ENCODE assay signal across 1 cellular context in the genomic region with DNA sequence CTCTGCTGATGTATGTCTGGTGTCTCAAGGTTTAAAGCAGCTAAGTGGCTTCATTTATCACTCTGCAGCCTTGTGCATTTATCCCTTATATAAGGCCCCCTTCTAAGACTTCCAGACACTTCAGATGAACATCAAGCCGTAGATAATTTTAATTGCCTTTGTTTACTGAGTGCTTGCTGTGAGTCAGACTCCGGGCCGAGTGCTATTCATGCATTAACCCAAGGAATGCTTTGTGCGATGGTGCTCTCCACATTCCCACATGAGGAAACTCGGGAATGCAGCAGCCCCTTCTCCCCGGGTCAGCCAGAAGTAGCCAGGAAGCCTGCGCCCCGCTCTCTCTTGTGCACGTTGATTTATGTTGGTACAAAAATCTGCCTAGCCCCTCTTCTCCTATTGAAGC.
TF ChIP-seq lines count a peak whose summit lies in the region.

No MANE protein-coding gene starts in this region.

TF ChIP-seq in H1, 55 proteins besides CTCF, POLR2A, EP300 and RAD21:
- TF ChIP-seq BCL11A (IDR thresholded peaks at IDR 0.05; ENCODE audit: low read depth in 2 of 2, low read length in 2 of 2), result no peak
- TF ChIP-seq CREB1 (IDR thresholded peaks at IDR 0.05), result no peak
- TF ChIP-seq EZH2 (IDR thresholded peaks at IDR 0.05; ENCODE audit: low read depth, low read length, severe bottlenecking), result no peak
